In genomic region chr2:213066445-213066746, GRCh38 we compare ENCODE assay signal across 14 cellular contexts.
DNase-seq lines count a peak whose midpoint lies in the region; FAIRE-seq and TF ChIP-seq lines count a peak whose summit lies in the region.
"Had no signal": no experiment of that assay in that cellular context is flagged by ENCODE, and none has a peak within 500 bp of the region (broad histone marks: within the 10 kb centered on the region; RNA-seq: fewer than 3 reads in every experiment).

No MANE protein-coding gene starts in this region.

- TF ChIP-seq CTCF in left ventricle myocardium inferior (IDR thresholded peaks at IDR 0.05; ENCODE audit: borderline replicate concordance) (no peak), VCaP (conservative IDR thresholded peaks at IDR 0.05) (no peak), kidney (IDR thresholded peaks at IDR 0.05; ENCODE audit: borderline replicate concordance, extremely low read depth, insufficient read depth) (no peak)

- DNase-seq in left ventricle myocardium inferior, result no peak
- DNase-seq in cardiac septum (ENCODE audit: low spot score), result no peak
- no peak for DNase-seq in kidney
- no peak for DNase-seq in D341Med (ENCODE audit: low spot score)
- DNase-seq in SHP77 (lab: John Stamatoyannopoulos, UW), result no peak
- DNase-seq in stimulated activated CD4-positive, alpha-beta T cell treated with anti-CD3 and anti-CD28 coated beads, Interleukin-4, amount 100 ng/mL, for 4 hours, result no peak
- no peak for DNase-seq in putamen (ENCODE audit: low spot score)
- DNase-seq: NCI-H187 treated with DMSO at 0.1 percent for 48 hours; RPMI8226; stimulated activated CD4-positive, alpha-beta T cell treated with anti-CD3 and anti-CD28 coated beads, Interleukin-4, amount 100 ng/mL, for 24 hours had no signal

- H3K4me1 ChIP-seq in left ventricle myocardium inferior (peaks cover 39% of the 10 kb centered on the region), kidney (ENCODE audit: control insufficient read depth in 1 of 2, insufficient read depth in 1 of 2, low read depth in 1 of 2, low read length in 2 of 2) (no peaks in the 10 kb centered on the region)

- H3K4me3 ChIP-seq in left ventricle myocardium inferior (peak overlapping the region; percentile 46), kidney (ENCODE audit: low read length in 2 of 2) (peak overlapping the region; percentile 22 to 45)
- H3K4me3 ChIP-seq: BLaER1, mucosa of descending colon had no signal

- peak overlapping the region; percentile 75 for H3K27ac ChIP-seq in left ventricle myocardium inferior (replicated peaks)
- peak overlapping the region; percentile 74 for H3K27ac ChIP-seq in VCaP
- H3K27ac ChIP-seq in kidney (ENCODE audit: low read depth in 2 of 2, low read length in 2 of 2), result no peak overlapping the region
- H3K27ac ChIP-seq: BLaER1, gastroesophageal sphincter had no signal

- H3K9me3 ChIP-seq in left ventricle myocardium inferior (replicated peaks), result no peaks in the 10 kb centered on the region
- no peaks in the 10 kb centered on the region for H3K9me3 ChIP-seq in kidney (ENCODE audit: control insufficient read depth in 1 of 2, low read length in 2 of 2)
- H3K9me3 ChIP-seq: BLaER1, gastroesophageal sphincter, mucosa of descending colon had no signal

- H3K9ac ChIP-seq in kidney (ENCODE audit: low read length in 2 of 2), result no peak overlapping the region
- H3K9ac ChIP-seq: BLaER1 had no signal

- no peaks in the 10 kb centered on the region for H3K27me3 ChIP-seq in left ventricle myocardium inferior (ENCODE audit: low read depth)
- H3K27me3 ChIP-seq: BLaER1, gastroesophageal sphincter had no signal

- no peaks in the 10 kb centered on the region for H3K36me3 ChIP-seq in left ventricle myocardium inferior
- H3K36me3 ChIP-seq in kidney (ENCODE audit: control insufficient read depth in 1 of 2, insufficient read depth in 2 of 2, low read length in 2 of 2), result no peaks in the 10 kb centered on the region
- H3K36me3 ChIP-seq: BLaER1, gastroesophageal sphincter had no signal

- intact Hi-C loops in left ventricle myocardium inferior (cut with micrococcal nuclease) (no loop called here), cardiac septum (cut with DNase I) (no loop called here), kidney (cut with DNase I) (no loop called here)

- FAIRE-seq in kidney (lab: Jason Lieb, UNC), result no peak

Comparison
In these comparisons a context has a peak if more than half of its experiments do, and no peak if none do; other contexts are left out.
1. H3K27ac ChIP-seq: peak in left ventricle myocardium inferior (single experiment) and VCaP (single experiment); none in kidney (0 of 2).